13 cellular contexts compared by ENCODE assay signal in the genomic region with DNA sequence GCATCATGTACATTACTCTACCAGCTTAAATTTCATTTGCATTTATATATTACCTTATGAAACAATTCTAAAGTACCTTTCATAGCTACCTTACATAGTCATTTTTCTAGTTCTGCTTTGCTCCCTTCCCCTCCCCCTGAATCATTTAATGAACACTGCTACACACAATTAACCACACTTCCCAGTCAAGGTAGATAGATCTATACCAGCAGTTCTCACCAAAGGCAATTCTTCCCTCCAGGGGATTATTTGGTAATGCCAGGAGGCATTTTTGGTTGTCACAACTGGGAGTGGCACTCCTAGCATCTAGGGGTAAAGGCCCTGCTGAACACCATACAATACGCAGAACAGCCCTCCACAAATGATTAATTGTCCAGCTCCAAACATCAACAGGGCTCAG. TPM values are rescaled to one million over a fixed set of nuclear protein-coding genes. Genes with fewer than 3 reads are reported as not detected.
DNase-seq lines count a peak whose midpoint lies in the region; ATAC-seq, FAIRE-seq and TF ChIP-seq lines count a peak whose summit lies in the region.
"Had no signal": no experiment of that assay in that cellular context is flagged by ENCODE, and none has a peak within 500 bp of the region (broad histone marks: within the 10 kb centered on the region; RNA-seq: fewer than 3 reads in every experiment).

No MANE protein-coding gene starts in this region.

- H3K79me2 ChIP-seq in SK-N-SH (ENCODE audit: insufficient read depth), result peaks cover 90% of the 10 kb centered on the region

- peaks cover 43% of the 10 kb centered on the region for H3K4me1 Mint-ChIP-seq in activated T-helper 17 cell treated with anti-CD3 and anti-CD28 coated beads, Interleukin-2, amount 50 U/mL, for 72 hours
- peaks cover 75 to 80% of the 10 kb centered on the region in 2 donors for H3K4me1 Mint-ChIP-seq in natural killer cell

- H4K20me1 ChIP-seq in SK-N-SH (ENCODE audit: insufficient read depth), result peaks cover 77% of the 10 kb centered on the region

- peak; percentile 74 for FAIRE-seq in GM18507 (lab: Jason Lieb, UNC)
- FAIRE-seq: endometrium had no signal

- H3K27ac ChIP-seq in SK-N-SH (ENCODE audit: low read depth in 2 of 2, low read length in 1 of 2) (no peak overlapping the region), uterus (no peak overlapping the region)

- peak overlapping the region; percentile 21; the same call in 1 of the 2 replicates for H3K4me2 ChIP-seq in SK-N-SH
- H3K4me2 ChIP-seq: GM23338 had no signal

- TF ChIP-seq POLR2A in uterus (IDR thresholded peaks at IDR 0.05), result no peak

- peaks cover 84% of the 10 kb centered on the region for H3K36me3 Mint-ChIP-seq in activated T-helper 17 cell treated with anti-CD3 and anti-CD28 coated beads, Interleukin-2, amount 50 U/mL, for 72 hours (ENCODE audit: low read depth)
- peaks cover 9% of the 10 kb centered on the region for H3K36me3 Mint-ChIP-seq in natural killer cell

- H3K9ac ChIP-seq in SK-N-SH, result no peak overlapping the region

- H3K27me3 Mint-ChIP-seq in activated T-helper 17 cell treated with anti-CD3 and anti-CD28 coated beads, Interleukin-2, amount 50 U/mL, for 72 hours, result no peaks in the 10 kb centered on the region
- no peaks in the 10 kb centered on the region for H3K27me3 Mint-ChIP-seq in natural killer cell (ENCODE audit: low read depth in 2 of 2)

- 100% methylated on average over 1 of the region's 1 CpG for WGBS in SK-N-SH (ENCODE audit: low lambda C conversion rate)

- intact Hi-C loops in natural killer cell (cut with micrococcal nuclease) (no loop called here), uterus (cut with DNase I; ENCODE audit: low total_unique reads) (no loop called here)

- peak overlapping the region; percentile 42 for H3K27ac Mint-ChIP-seq in activated T-helper 17 cell treated with anti-CD3 and anti-CD28 coated beads, Interleukin-2, amount 50 U/mL, for 72 hours
- peak overlapping the region; percentile 97 to 99 for H3K27ac Mint-ChIP-seq in natural killer cell
- H3K27ac Mint-ChIP-seq: GM23338 had no signal

- no peaks in the 10 kb centered on the region for H3K9me2 ChIP-seq in SK-N-SH

- H3K9me3 ChIP-seq in SK-N-SH (peaks cover 4% of the 10 kb centered on the region; the same call in 1 of the 2 replicates), uterus (no peaks in the 10 kb centered on the region)

- no peaks in the 10 kb centered on the region for H3K9me3 Mint-ChIP-seq in activated T-helper 17 cell treated with anti-CD3 and anti-CD28 coated beads, Interleukin-2, amount 50 U/mL, for 72 hours
- no peaks in the 10 kb centered on the region for H3K9me3 Mint-ChIP-seq in natural killer cell
- H3K9me3 Mint-ChIP-seq: GM23338 had no signal

- no peak overlapping the region for H2AFZ ChIP-seq in SK-N-SH (ENCODE audit: low read depth)
- H2AFZ ChIP-seq: GM23338 had no signal

- H3K4me3 Mint-ChIP-seq in activated T-helper 17 cell treated with anti-CD3 and anti-CD28 coated beads, Interleukin-2, amount 50 U/mL, for 72 hours, result peak overlapping the region; percentile 97
- H3K4me3 Mint-ChIP-seq in natural killer cell, result peak overlapping the region; percentile 65
- H3K4me3 Mint-ChIP-seq: GM23338 had no signal

- POLR2A ChIA-PET in SK-N-SH (lab: Yijun Ruan, JAX), result interaction anchor here (0.6 kb wide), 1 partner anchor 48 kb away, joined by 4 read pairs; no protein-coding TSS in a partner anchor

- ATAC-seq in SK-N-SH treated with all-trans-retinoic acid at 6 μM for 48 hours (no peak), natural killer cell (no peak)
- ATAC-seq in activated T-helper 17 cell treated with anti-CD3 and anti-CD28 coated beads, Interleukin-2, amount 50 U/mL, for 72 hours (replicated peaks), result no peak
- ATAC-seq: GM23338, Panc1 had no signal

- CTCF ChIA-PET in SK-N-SH (lab: Yijun Ruan, JAX), result interaction anchor here (0.8 to 1.8 kb wide), 4 partner anchors 17 to 182 kb away, joined by 3 to 4 read pairs (median 4); no protein-coding TSS in a partner anchor

- H3F3A ChIP-seq in SK-N-SH (replicated peaks; ENCODE audit: insufficient read depth), result peaks cover 6% of the 10 kb centered on the region

- TF ChIP-seq RAD21 in SK-N-SH (IDR thresholded peaks at IDR 0.05; ENCODE audit: low read length), result no peak

- DNase-seq in SK-N-SH, result no peak
- DNase-seq in GM18507 (ENCODE audit: extremely low spot score, insufficient read length, low read depth), result no peak
- no peak for DNase-seq in natural killer cell
- no peak for DNase-seq in uterus
- no peak for DNase-seq in hepatic stellate cell (ENCODE audit: low spot score)
- no peak for DNase-seq in DMS114 treated with DMSO at 0.1 percent for 48 hours (lab: John Stamatoyannopoulos, UW; ENCODE audit: unreplicated experiment)
- DNase-seq: 8988T, occipital lobe had no signal

- TF ChIP-seq EP300 in SK-N-SH (IDR thresholded peaks at IDR 0.05; ENCODE audit: borderline replicate concordance in 1 of 2, low read depth in 1 of 2, low read length in 1 of 2), result no peak

- H3K4me3 ChIP-seq in SK-N-SH (ENCODE audit: low read depth in 2 of 2, low read length in 1 of 2), result no peak overlapping the region
- no peak overlapping the region for H3K4me3 ChIP-seq in uterus
- H3K4me3 ChIP-seq: GM23338 had no signal

- TF ChIP-seq CTCF in SK-N-SH (IDR thresholded peaks at IDR 0.05) (no peak), natural killer cell (IDR thresholded peaks at IDR 0.05) (no peak), uterus (IDR thresholded peaks at IDR 0.05) (no peak)

- H3K4me1 ChIP-seq in SK-N-SH (ENCODE audit: control insufficient read depth in 1 of 2, insufficient read depth in 2 of 2, low read depth in 1 of 2, low read length in 1 of 2) (peaks cover 14 to 18% of the 10 kb centered on the region in 2 experiments; a peak in 3 of 4 replicates), uterus (no peaks in the 10 kb centered on the region)

- H3K27me3 ChIP-seq in SK-N-SH (ENCODE audit: insufficient read depth) (no peaks in the 10 kb centered on the region), uterus (no peaks in the 10 kb centered on the region)

- H3K36me3 ChIP-seq in SK-N-SH (replicated peaks in 1 of 2; ENCODE audit: control insufficient read depth in 1 of 2, insufficient read depth in 2 of 2, low read length in 1 of 2) (peaks cover 0 to 13% of the 10 kb centered on the region in 2 experiments), uterus (no peaks in the 10 kb centered on the region)

TF ChIP-seq in SK-N-SH, 30 proteins besides CTCF, POLR2A, EP300 and RAD21 (continues in another document):
- TF ChIP-seq RFX5 (IDR thresholded peaks at IDR 0.05; ENCODE audit: low read length), result no peak
- TF ChIP-seq, protein P1, sequence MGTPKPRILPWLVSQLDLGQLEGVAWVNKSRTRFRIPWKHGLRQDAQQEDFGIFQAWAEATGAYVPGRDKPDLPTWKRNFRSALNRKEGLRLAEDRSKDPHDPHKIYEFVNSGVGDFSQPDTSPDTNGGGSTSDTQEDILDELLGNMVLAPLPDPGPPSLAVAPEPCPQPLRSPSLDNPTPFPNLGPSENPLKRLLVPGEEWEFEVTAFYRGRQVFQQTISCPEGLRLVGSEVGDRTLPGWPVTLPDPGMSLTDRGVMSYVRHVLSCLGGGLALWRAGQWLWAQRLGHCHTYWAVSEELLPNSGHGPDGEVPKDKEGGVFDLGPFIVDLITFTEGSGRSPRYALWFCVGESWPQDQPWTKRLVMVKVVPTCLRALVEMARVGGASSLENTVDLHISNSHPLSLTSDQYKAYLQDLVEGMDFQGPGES (IDR thresholded peaks at IDR 0.05; ENCODE audit: low read depth, low read length), result no peak

TF ChIP-seq in SK-N-SH treated with all-trans-retinoic acid at 6 μM for 48 hours, 23 proteins besides CTCF, POLR2A, EP300 and RAD21:
- TF ChIP-seq ZFP30 (CRISPR knock-in tag; IDR thresholded peaks at IDR 0.05) (no peak), SNAI2 (CRISPR knock-in tag; IDR thresholded peaks at IDR 0.05) (no peak)

RNA-seq across cellular contexts. Expression of gene GPCPD1, which starts 4.5 kb away (rescaled TPM):
- polyA plus RNA-seq in SK-N-SH (2012; rRNA removed), result 8.7 and 11.3 TPM in 2 replicates
- 9.2 and 10.4 TPM in 2 replicates for polyA plus RNA-seq in SK-N-SH (2012; cell fraction: cytosol; rRNA removed)
- 18.0 and 32.4 TPM in 2 replicates for polyA plus RNA-seq in SK-N-SH (2012; cell fraction: nucleus; rRNA removed)
- total RNA-seq in activated T-helper 17 cell treated with anti-CD3 and anti-CD28 coated beads, Interleukin-2, amount 50 U/mL, for 72 hours, result 10 to 100 TPM; 15.6 to 29.4 TPM
- 100 to 1,000 TPM; 121 to 134 (median 124) TPM for total RNA-seq in natural killer cell
- total RNA-seq in uterus, result 10 to 100 TPM; 10.8 to 78.9 (median 36.3) TPM
